1 cellular context compared by ENCODE assay signal in the genomic region with DNA sequence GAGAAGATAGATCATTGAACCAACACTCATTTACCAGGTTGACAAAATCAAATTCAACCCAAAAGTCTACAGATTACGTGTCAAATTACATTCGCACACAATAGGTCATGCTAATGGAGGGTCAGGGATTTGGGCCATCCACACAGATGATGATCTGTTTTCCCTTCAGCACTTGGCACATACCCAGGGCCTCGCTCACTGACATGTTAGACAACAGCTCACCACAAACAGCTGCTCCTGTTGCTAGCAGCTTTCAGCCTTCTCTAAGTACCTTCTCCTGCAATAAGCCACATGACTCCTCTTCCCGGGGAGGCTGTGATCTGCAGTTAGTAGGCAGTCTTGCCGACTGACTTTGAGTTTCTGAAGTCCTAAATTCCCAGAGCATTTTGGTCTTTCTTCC.
TF ChIP-seq lines count a peak whose summit lies in the region.

No MANE protein-coding gene starts in this region.

TF ChIP-seq in HEK293, 187 proteins besides CTCF, POLR2A, EP300 and RAD21 (continued from another document and continues in another):
- TF ChIP-seq, protein P1, sequence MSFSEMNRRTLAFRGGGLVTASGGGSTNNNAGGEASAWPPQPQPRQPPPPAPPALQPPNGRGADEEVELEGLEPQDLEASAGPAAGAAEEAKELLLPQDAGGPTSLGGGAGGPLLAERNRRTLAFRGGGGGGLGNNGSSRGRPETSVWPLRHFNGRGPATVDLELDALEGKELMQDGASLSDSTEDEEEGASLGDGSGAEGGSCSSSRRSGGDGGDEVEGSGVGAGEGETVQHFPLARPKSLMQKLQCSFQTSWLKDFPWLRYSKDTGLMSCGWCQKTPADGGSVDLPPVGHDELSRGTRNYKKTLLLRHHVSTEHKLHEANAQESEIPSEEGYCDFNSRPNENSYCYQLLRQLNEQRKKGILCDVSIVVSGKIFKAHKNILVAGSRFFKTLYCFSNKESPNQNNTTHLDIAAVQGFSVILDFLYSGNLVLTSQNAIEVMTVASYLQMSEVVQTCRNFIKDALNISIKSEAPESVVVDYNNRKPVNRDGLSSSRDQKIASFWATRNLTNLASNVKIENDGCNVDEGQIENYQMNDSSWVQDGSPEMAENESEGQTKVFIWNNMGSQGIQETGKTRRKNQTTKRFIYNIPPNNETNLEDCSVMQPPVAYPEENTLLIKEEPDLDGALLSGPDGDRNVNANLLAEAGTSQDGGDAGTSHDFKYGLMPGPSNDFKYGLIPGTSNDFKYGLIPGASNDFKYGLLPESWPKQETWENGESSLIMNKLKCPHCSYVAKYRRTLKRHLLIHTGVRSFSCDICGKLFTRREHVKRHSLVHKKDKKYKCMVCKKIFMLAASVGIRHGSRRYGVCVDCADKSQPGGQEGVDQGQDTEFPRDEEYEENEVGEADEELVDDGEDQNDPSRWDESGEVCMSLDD (tag by site-specific recombination; IDR thresholded peaks at IDR 0.05): no peak
- TF ChIP-seq, protein P2, sequence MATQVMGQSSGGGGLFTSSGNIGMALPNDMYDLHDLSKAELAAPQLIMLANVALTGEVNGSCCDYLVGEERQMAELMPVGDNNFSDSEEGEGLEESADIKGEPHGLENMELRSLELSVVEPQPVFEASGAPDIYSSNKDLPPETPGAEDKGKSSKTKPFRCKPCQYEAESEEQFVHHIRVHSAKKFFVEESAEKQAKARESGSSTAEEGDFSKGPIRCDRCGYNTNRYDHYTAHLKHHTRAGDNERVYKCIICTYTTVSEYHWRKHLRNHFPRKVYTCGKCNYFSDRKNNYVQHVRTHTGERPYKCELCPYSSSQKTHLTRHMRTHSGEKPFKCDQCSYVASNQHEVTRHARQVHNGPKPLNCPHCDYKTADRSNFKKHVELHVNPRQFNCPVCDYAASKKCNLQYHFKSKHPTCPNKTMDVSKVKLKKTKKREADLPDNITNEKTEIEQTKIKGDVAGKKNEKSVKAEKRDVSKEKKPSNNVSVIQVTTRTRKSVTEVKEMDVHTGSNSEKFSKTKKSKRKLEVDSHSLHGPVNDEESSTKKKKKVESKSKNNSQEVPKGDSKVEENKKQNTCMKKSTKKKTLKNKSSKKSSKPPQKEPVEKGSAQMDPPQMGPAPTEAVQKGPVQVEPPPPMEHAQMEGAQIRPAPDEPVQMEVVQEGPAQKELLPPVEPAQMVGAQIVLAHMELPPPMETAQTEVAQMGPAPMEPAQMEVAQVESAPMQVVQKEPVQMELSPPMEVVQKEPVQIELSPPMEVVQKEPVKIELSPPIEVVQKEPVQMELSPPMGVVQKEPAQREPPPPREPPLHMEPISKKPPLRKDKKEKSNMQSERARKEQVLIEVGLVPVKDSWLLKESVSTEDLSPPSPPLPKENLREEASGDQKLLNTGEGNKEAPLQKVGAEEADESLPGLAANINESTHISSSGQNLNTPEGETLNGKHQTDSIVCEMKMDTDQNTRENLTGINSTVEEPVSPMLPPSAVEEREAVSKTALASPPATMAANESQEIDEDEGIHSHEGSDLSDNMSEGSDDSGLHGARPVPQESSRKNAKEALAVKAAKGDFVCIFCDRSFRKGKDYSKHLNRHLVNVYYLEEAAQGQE (tag by site-specific recombination; IDR thresholded peaks at IDR 0.05): no peak
- TF ChIP-seq SCRT1 (tag by site-specific recombination; IDR thresholded peaks at IDR 0.05; ENCODE audit: borderline replicate concordance) (peak; percentile 86), PRDM1 (tag by site-specific recombination; IDR thresholded peaks at IDR 0.05) (0 out of 2 replicates have a peak, but pooled peaks have one; percentile 57), FEZF1 (tag by site-specific recombination; IDR thresholded peaks at IDR 0.05) (peak; percentile 93), ZBTB17 (tag by site-specific recombination; IDR thresholded peaks at IDR 0.05) (peak; percentile 97), IKZF3 (tag by site-specific recombination; IDR thresholded peaks at IDR 0.05) (peak; percentile 44; the same call in 1 of the 2 replicates), ZFP3 (tag by site-specific recombination; IDR thresholded peaks at IDR 0.05; ENCODE audit: low read depth) (no peak), ZNF776 (tag by site-specific recombination; IDR thresholded peaks at IDR 0.05; ENCODE audit: borderline replicate concordance) (no peak), ZFP69B (tag by site-specific recombination; IDR thresholded peaks at IDR 0.05) (0 out of 2 replicates have a peak, but pooled peaks have one; percentile 57), SP3 (tag by site-specific recombination; IDR thresholded peaks at IDR 0.05) (0 out of 2 replicates have a peak, but pooled peaks have one; percentile 4), BCL11A (tag by site-specific recombination; IDR thresholded peaks at IDR 0.05; ENCODE audit: low read depth) (peak; percentile 56; the same call in 1 of the 2 replicates), BCL11B (tag by site-specific recombination; IDR thresholded peaks at IDR 0.05; ENCODE audit: low read depth) (no peak), ZNF223 (tag by site-specific recombination; IDR thresholded peaks at IDR 0.05) (no peak), ZNF571 (tag by site-specific recombination; IDR thresholded peaks at IDR 0.05) (no peak), ZNF677 (tag by site-specific recombination; IDR thresholded peaks at IDR 0.05) (no peak), ZNF785 (tag by site-specific recombination; IDR thresholded peaks at IDR 0.05) (no peak), SCRT2 (tag by site-specific recombination; IDR thresholded peaks at IDR 0.05) (peak; percentile 98), ZNF169 (tag by site-specific recombination; IDR thresholded peaks at IDR 0.05) (no peak), SALL2 (tag by site-specific recombination; IDR thresholded peaks at IDR 0.05; ENCODE audit: borderline replicate concordance) (no peak), SP7 (tag by site-specific recombination; IDR thresholded peaks at IDR 0.05) (peak; percentile 92), ZNF138 (tag by site-specific recombination; IDR thresholded peaks at IDR 0.05; ENCODE audit: borderline replicate concordance) (no peak), ZNF629 (tag by site-specific recombination; IDR thresholded peaks at IDR 0.05) (peak; percentile 81), ZNF596 (tag by site-specific recombination; IDR thresholded peaks at IDR 0.05) (peak; percentile 37; the same call in 1 of the 2 replicates), GFI1B (tag by site-specific recombination; IDR thresholded peaks at IDR 0.05) (peak; percentile 95), TRIM28 (IDR thresholded peaks at IDR 0.05; ENCODE audit: borderline replicate concordance, low read length) (peak; percentile 87), ZNF391 (tag by site-specific recombination; IDR thresholded peaks at IDR 0.05; ENCODE audit: borderline replicate concordance, low read depth) (peak; percentile 50; the same call in 1 of the 2 replicates), OSR2 (tag by site-specific recombination; IDR thresholded peaks at IDR 0.05) (peak; percentile 89), ZSCAN16 (tag by site-specific recombination; IDR thresholded peaks at IDR 0.05) (no peak), ZNF843 (tag by site-specific recombination; IDR thresholded peaks at IDR 0.05) (peak; percentile 73), ZNF112 (tag by site-specific recombination; IDR thresholded peaks at IDR 0.05) (no peak), ZNF423 (tag by site-specific recombination; IDR thresholded peaks at IDR 0.05) (no peak), ZNF600 (tag by site-specific recombination; IDR thresholded peaks at IDR 0.05) (peak; percentile 71), ZXDB (tag by site-specific recombination; IDR thresholded peaks at IDR 0.05) (peak; percentile 36; the same call in 1 of the 2 replicates), GLIS2 (tag by site-specific recombination; IDR thresholded peaks at IDR 0.05) (no peak), ELK4 (IDR thresholded peaks at IDR 0.05; ENCODE audit: borderline replicate concordance, low read depth, low read length) (no peak), SP2 (tag by site-specific recombination; IDR thresholded peaks at IDR 0.05) (no peak), ZNF157 (tag by site-specific recombination; IDR thresholded peaks at IDR 0.05) (no peak), SETDB1 (IDR thresholded peaks at IDR 0.05; ENCODE audit: insufficient read length, low read length) (no peak), ZNF324 (tag by site-specific recombination; IDR thresholded peaks at IDR 0.05) (peak; percentile 40; the same call in 1 of the 2 replicates), ZNF561 (tag by site-specific recombination; IDR thresholded peaks at IDR 0.05; ENCODE audit: borderline replicate concordance) (0 out of 2 replicates have a peak, but pooled peaks have one; percentile 67), ZNF366 (tag by site-specific recombination; conservative IDR thresholded peaks at IDR 0.05) (peak; percentile 85), ZIC2 (tag by site-specific recombination; IDR thresholded peaks at IDR 0.05) (peak; percentile 83), ZBTB21 (tag by site-specific recombination; IDR thresholded peaks at IDR 0.05) (peak; percentile 33; the same call in 1 of the 2 replicates), ZNF529 (tag by site-specific recombination; IDR thresholded peaks at IDR 0.05; ENCODE audit: insufficient replicate concordance) (no peak), ZNF426 (tag by site-specific recombination; IDR thresholded peaks at IDR 0.05) (no peak), ZNF791 (tag by site-specific recombination; IDR thresholded peaks at IDR 0.05) (no peak), ZBTB20 (tag by site-specific recombination; IDR thresholded peaks at IDR 0.05) (0 out of 2 replicates have a peak, but pooled peaks have one; percentile 23)
- TF ChIP-seq, protein P3, sequence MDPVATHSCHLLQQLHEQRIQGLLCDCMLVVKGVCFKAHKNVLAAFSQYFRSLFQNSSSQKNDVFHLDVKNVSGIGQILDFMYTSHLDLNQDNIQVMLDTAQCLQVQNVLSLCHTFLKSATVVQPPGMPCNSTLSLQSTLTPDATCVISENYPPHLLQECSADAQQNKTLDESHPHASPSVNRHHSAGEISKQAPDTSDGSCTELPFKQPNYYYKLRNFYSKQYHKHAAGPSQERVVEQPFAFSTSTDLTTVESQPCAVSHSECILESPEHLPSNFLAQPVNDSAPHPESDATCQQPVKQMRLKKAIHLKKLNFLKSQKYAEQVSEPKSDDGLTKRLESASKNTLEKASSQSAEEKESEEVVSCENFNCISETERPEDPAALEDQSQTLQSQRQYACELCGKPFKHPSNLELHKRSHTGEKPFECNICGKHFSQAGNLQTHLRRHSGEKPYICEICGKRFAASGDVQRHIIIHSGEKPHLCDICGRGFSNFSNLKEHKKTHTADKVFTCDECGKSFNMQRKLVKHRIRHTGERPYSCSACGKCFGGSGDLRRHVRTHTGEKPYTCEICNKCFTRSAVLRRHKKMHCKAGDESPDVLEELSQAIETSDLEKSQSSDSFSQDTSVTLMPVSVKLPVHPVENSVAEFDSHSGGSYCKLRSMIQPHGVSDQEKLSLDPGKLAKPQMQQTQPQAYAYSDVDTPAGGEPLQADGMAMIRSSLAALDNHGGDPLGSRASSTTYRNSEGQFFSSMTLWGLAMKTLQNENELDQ (tag by site-specific recombination; IDR thresholded peaks at IDR 0.05; ENCODE audit: low read depth): no peak
- TF ChIP-seq, protein P4, sequence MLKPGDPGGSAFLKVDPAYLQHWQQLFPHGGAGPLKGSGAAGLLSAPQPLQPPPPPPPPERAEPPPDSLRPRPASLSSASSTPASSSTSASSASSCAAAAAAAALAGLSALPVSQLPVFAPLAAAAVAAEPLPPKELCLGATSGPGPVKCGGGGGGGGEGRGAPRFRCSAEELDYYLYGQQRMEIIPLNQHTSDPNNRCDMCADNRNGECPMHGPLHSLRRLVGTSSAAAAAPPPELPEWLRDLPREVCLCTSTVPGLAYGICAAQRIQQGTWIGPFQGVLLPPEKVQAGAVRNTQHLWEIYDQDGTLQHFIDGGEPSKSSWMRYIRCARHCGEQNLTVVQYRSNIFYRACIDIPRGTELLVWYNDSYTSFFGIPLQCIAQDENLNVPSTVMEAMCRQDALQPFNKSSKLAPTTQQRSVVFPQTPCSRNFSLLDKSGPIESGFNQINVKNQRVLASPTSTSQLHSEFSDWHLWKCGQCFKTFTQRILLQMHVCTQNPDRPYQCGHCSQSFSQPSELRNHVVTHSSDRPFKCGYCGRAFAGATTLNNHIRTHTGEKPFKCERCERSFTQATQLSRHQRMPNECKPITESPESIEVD (tag by site-specific recombination; IDR thresholded peaks at IDR 0.05): peak; percentile 82
- TF ChIP-seq, protein P5, sequence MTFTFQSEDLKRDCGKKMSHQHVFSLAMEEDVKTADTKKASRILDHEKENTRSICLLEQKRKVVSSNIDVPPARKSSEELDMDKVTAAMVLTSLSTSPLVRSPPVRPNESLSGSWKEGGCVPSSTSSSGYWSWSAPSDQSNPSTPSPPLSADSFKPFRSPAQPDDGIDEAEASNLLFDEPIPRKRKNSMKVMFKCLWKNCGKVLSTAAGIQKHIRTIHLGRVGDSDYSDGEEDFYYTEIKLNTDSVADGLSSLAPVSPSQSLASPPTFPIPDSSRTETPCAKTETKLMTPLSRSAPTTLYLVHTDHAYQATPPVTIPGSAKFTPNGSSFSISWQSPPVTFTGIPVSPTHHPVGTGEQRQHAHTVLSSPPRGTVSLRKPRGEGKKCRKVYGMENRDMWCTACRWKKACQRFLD (tag by site-specific recombination; IDR thresholded peaks at IDR 0.05): no peak
- TF ChIP-seq, protein P6, sequence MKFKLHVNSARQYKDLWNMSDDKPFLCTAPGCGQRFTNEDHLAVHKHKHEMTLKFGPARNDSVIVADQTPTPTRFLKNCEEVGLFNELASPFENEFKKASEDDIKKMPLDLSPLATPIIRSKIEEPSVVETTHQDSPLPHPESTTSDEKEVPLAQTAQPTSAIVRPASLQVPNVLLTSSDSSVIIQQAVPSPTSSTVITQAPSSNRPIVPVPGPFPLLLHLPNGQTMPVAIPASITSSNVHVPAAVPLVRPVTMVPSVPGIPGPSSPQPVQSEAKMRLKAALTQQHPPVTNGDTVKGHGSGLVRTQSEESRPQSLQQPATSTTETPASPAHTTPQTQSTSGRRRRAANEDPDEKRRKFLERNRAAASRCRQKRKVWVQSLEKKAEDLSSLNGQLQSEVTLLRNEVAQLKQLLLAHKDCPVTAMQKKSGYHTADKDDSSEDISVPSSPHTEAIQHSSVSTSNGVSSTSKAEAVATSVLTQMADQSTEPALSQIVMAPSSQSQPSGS (tag by site-specific recombination; IDR thresholded peaks at IDR 0.05; ENCODE audit: low read depth): 0 out of 2 replicates have a peak, but pooled peaks have one; percentile 15
- TF ChIP-seq, protein P7, sequence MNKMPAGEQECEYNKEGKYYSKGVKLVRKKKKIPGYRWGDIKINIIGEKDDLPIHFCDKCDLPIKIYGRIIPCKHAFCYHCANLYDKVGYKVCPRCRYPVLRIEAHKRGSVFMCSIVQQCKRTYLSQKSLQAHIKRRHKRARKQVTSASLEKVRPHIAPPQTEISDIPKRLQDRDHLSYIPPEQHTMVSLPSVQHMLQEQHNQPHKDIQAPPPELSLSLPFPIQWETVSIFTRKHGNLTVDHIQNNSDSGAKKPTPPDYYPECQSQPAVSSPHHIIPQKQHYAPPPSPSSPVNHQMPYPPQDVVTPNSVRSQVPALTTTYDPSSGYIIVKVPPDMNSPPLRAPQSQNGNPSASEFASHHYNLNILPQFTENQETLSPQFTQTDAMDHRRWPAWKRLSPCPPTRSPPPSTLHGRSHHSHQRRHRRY (tag by site-specific recombination; IDR thresholded peaks at IDR 0.05): no peak
